Comparison of ENCODE assay signal across 1 cellular context in the genomic region with DNA sequence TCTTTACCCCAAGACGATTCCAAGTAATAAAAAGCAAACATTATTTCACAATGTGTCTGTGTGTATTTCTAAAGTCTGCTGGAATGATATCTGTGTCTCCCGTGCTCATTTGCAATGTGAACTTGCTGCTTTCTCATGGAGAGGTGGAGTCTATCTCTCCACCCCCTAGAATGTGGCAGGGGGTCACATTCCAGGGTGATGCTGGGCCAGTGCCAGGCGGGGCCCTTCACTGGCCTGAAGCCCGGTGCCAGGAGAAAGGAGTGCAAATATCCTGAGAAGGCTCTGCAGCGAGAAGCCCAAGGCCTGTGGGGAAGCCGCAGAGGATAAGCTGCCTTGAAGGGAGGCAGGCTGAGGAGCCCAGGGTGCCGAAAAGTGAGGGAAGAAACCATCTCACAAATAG.
TF ChIP-seq lines count a peak whose summit lies in the region.

No MANE protein-coding gene starts in this region.

TF ChIP-seq in GM23338, 12 proteins besides CTCF, POLR2A, EP300 and RAD21 (continued from another document):
- TF ChIP-seq, protein P1, sequence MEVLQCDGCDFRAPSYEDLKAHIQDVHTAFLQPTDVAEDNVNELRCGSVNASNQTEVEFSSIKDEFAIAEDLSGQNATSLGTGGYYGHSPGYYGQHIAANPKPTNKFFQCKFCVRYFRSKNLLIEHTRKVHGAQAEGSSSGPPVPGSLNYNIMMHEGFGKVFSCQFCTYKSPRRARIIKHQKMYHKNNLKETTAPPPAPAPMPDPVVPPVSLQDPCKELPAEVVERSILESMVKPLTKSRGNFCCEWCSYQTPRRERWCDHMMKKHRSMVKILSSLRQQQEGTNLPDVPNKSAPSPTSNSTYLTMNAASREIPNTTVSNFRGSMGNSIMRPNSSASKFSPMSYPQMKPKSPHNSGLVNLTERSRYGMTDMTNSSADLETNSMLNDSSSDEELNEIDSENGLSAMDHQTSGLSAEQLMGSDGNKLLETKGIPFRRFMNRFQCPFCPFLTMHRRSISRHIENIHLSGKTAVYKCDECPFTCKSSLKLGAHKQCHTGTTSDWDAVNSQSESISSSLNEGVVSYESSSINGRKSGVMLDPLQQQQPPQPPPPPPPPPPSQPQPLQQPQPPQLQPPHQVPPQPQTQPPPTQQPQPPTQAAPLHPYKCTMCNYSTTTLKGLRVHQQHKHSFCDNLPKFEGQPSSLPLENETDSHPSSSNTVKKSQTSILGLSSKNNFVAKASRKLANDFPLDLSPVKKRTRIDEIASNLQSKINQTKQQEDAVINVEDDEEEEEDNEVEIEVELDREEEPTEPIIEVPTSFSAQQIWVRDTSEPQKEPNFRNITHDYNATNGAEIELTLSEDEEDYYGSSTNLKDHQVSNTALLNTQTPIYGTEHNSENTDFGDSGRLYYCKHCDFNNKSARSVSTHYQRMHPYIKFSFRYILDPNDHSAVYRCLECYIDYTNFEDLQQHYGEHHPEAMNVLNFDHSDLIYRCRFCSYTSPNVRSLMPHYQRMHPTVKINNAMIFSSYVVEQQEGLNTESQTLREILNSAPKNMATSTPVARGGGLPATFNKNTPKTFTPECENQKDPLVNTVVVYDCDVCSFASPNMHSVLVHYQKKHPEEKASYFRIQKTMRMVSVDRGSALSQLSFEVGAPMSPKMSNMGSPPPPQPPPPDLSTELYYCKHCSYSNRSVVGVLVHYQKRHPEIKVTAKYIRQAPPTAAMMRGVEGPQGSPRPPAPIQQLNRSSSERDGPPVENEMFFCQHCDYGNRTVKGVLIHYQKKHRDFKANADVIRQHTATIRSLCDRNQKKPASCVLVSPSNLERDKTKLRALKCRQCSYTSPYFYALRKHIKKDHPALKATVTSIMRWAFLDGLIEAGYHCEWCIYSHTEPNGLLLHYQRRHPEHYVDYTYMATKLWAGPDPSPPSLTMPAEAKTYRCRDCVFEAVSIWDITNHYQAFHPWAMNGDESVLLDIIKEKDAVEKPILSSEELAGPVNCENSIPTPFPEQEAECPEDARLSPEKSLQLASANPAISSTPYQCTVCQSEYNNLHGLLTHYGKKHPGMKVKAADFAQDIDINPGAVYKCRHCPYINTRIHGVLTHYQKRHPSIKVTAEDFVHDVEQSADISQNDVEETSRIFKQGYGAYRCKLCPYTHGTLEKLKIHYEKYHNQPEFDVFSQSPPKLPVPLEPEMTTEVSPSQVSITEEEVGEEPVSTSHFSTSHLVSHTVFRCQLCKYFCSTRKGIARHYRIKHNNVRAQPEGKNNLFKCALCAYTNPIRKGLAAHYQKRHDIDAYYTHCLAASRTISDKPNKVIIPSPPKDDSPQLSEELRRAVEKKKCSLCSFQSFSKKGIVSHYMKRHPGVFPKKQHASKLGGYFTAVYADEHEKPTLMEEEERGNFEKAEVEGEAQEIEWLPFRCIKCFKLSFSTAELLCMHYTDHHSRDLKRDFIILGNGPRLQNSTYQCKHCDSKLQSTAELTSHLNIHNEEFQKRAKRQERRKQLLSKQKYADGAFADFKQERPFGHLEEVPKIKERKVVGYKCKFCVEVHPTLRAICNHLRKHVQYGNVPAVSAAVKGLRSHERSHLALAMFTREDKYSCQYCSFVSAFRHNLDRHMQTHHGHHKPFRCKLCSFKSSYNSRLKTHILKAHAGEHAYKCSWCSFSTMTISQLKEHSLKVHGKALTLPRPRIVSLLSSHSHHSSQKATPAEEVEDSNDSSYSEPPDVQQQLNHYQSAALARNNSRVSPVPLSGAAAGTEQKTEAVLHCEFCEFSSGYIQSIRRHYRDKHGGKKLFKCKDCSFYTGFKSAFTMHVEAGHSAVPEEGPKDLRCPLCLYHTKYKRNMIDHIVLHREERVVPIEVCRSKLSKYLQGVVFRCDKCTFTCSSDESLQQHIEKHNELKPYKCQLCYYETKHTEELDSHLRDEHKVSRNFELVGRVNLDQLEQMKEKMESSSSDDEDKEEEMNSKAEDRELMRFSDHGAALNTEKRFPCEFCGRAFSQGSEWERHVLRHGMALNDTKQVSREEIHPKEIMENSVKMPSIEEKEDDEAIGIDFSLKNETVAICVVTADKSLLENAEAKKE (CRISPR knock-in tag; IDR thresholded peaks at IDR 0.05): no peak
- TF ChIP-seq EZH2phosphoT487 (IDR thresholded peaks at IDR 0.05; ENCODE audit: unreplicated experiment): no peak
- no peak for TF ChIP-seq EZH2 (IDR thresholded peaks at IDR 0.05; ENCODE audit: low read depth, unreplicated experiment)
- TF ChIP-seq, protein P2, sequence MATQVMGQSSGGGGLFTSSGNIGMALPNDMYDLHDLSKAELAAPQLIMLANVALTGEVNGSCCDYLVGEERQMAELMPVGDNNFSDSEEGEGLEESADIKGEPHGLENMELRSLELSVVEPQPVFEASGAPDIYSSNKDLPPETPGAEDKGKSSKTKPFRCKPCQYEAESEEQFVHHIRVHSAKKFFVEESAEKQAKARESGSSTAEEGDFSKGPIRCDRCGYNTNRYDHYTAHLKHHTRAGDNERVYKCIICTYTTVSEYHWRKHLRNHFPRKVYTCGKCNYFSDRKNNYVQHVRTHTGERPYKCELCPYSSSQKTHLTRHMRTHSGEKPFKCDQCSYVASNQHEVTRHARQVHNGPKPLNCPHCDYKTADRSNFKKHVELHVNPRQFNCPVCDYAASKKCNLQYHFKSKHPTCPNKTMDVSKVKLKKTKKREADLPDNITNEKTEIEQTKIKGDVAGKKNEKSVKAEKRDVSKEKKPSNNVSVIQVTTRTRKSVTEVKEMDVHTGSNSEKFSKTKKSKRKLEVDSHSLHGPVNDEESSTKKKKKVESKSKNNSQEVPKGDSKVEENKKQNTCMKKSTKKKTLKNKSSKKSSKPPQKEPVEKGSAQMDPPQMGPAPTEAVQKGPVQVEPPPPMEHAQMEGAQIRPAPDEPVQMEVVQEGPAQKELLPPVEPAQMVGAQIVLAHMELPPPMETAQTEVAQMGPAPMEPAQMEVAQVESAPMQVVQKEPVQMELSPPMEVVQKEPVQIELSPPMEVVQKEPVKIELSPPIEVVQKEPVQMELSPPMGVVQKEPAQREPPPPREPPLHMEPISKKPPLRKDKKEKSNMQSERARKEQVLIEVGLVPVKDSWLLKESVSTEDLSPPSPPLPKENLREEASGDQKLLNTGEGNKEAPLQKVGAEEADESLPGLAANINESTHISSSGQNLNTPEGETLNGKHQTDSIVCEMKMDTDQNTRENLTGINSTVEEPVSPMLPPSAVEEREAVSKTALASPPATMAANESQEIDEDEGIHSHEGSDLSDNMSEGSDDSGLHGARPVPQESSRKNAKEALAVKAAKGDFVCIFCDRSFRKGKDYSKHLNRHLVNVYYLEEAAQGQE (IDR thresholded peaks at IDR 0.05; ENCODE audit: unreplicated experiment): no peak
- TF ChIP-seq ZNF331 (CRISPR knock-in tag; IDR thresholded peaks at IDR 0.05; ENCODE audit: low read depth): no peak
